Comparison of ENCODE assay signal across 13 cellular contexts in the genomic region with DNA sequence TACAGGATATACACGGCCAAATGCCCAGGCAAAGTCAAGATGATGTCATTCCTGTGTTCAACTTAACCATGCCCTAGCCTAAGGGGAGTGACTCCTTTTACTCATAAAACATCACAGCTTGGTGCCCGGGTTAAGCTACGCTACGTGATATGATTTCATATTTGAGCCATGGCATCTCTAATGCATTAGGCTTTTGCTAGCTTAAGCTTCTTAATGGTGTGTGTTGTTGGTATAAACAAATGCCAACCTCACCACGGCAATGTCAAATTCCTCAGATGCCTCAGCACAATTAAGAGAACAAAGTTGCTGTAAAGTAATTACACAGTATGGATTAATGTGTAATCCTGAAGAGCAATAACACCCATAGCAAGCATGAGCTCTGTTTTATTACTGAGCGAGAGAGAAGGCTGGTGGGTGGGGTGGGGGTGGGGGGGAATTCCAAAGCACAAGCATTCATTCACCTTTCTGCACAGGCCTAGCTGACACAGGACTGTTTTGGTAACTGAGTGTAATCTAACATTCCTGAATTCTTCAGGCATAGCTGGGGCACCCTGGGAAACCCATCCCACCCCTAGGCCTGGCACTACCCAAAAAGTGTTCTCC. TPM values are rescaled to one million over a fixed set of nuclear protein-coding genes. Genes with fewer than 3 reads are reported as not detected.
DNase-seq lines count a peak whose midpoint lies in the region; ATAC-seq, FAIRE-seq and TF ChIP-seq lines count a peak whose summit lies in the region.
"Had no signal": no experiment of that assay in that cellular context is flagged by ENCODE, and none has a peak within 500 bp of the region (broad histone marks: within the 10 kb centered on the region; RNA-seq: fewer than 3 reads in every experiment).

No MANE protein-coding gene starts in this region.

- ATAC-seq in GM19463 (IDR thresholded peaks at IDR 0.05; ENCODE audit: unreplicated experiment) (no peak), HG03095 (IDR thresholded peaks at IDR 0.05; ENCODE audit: unreplicated experiment) (no peak)
- ATAC-seq: activated T-helper 17 cell treated with anti-CD3 and anti-CD28 coated beads, Interleukin-2, amount 50 U/mL, for 72 hours had no signal

- no peak for TF ChIP-seq POLR2A in thyroid gland (IDR thresholded peaks at IDR 0.05)

- TF ChIP-seq CTCF in kidney (IDR thresholded peaks at IDR 0.05; ENCODE audit: borderline replicate concordance, extremely low read depth, insufficient read depth) (no peak), thyroid gland (IDR thresholded peaks at IDR 0.05) (no peak)

- H3K36me3 ChIP-seq in kidney (ENCODE audit: control insufficient read depth in 1 of 2, insufficient read depth in 2 of 2, low read length in 2 of 2): no peaks in the 10 kb centered on the region
- no peaks in the 10 kb centered on the region for H3K36me3 ChIP-seq in thyroid gland
- H3K36me3 ChIP-seq: neural progenitor cell had no signal

- no peak for FAIRE-seq in kidney (lab: Jason Lieb, UNC)

- intact Hi-C loops in kidney (cut with DNase I): no loop called here
- intact Hi-C loops in thyroid gland (cut with DNase I): no loop called here

- H3K9me3 ChIP-seq in kidney (ENCODE audit: control insufficient read depth in 1 of 2, low read length in 2 of 2) (no peaks in the 10 kb centered on the region), thyroid gland (no peaks in the 10 kb centered on the region)

- no peaks in the 10 kb centered on the region for H3K27me3 ChIP-seq in thyroid gland
- H3K27me3 ChIP-seq: neural progenitor cell had no signal

- no peak overlapping the region for H3K9ac ChIP-seq in kidney (ENCODE audit: low read length in 2 of 2)
- H3K9ac ChIP-seq: neural progenitor cell had no signal

- WGBS in thyroid gland, 2 donors: 52 to 53% methylated on average over 6 of the region's 6 CpGs

- H3K4me1 ChIP-seq in kidney (ENCODE audit: control insufficient read depth in 1 of 2, insufficient read depth in 1 of 2, low read depth in 1 of 2, low read length in 2 of 2) (peaks cover 8 to 24% of the 10 kb centered on the region in 2 donors), thyroid gland (peaks cover 7 to 13% of the 10 kb centered on the region in 2 donors)
- H3K4me1 ChIP-seq: neural progenitor cell had no signal

- DNase-seq in NCI-H1417 (lab: John Stamatoyannopoulos, UW): peak in 2 of 3 experiments; percentile 8 to 26
- DNase-seq in NCI-H1417 treated with DMSO at 0.1 percent for 48 hours (lab: John Stamatoyannopoulos, UW): no peak
- DNase-seq in astrocyte of the hippocampus (ENCODE audit: low read depth, low spot score): peak; percentile 63
- no peak for DNase-seq in kidney
- DNase-seq in thyroid gland: peak; percentile 60 to 70
- DNase-seq in stimulated activated naive CD4-positive, alpha-beta T cell treated with Interleukin-2 at 50 U/mL for 16 hours (lab: John Stamatoyannopoulos, UW): no peak
- DNase-seq: 8988T, GOT3, NCI-H1436 treated with DMSO at 0.1 percent for 48 hours had no signal

- H3K27ac ChIP-seq in kidney (ENCODE audit: low read depth in 2 of 2, low read length in 2 of 2): peak overlapping the region; percentile 63 to 86
- peak overlapping the region in 2 of 3 donors; percentile 23 to 45 for H3K27ac ChIP-seq in thyroid gland
- H3K27ac ChIP-seq: neural progenitor cell had no signal

- H3K4me3 ChIP-seq in kidney (ENCODE audit: low read length in 2 of 2) (peak overlapping the region; percentile 8 to 12), thyroid gland (replicated peaks in 1 of 3) (no peak overlapping the region)
- H3K4me3 ChIP-seq: neural progenitor cell had no signal

RNA-seq across cellular contexts. Expression of gene CNKSR3, which starts 44.7 kb away (rescaled TPM):
- total RNA-seq in kidney: 63.1 TPM
- polyA plus RNA-seq in kidney (ENCODE audit: insufficient read depth, low read depth, low replicate concordance): 13.8 TPM
- total RNA-seq in thyroid gland: 1 to 10 TPM; 4.5 to 7.8 (median 7.0) TPM

Comparison
In these comparisons a context has a peak if more than half of its experiments do, and no peak if none do; other contexts are left out.
1. DNase-seq: peak in NCI-H1417 (2 of 3), astrocyte of the hippocampus (single experiment) and thyroid gland (2 of 2); none in NCI-H1417 treated with DMSO at 0.1 percent for 48 hours (single experiment), kidney (single experiment) and stimulated activated naive CD4-positive, alpha-beta T cell treated with Interleukin-2 at 50 U/mL for 16 hours (single experiment).
2. H3K4me3 ChIP-seq: peak in kidney (2 of 2); none in thyroid gland (0 of 3).